15 cellular contexts compared by ENCODE assay signal in genomic region chr10:11520892-11521291, GRCh38.
"Had no signal": no experiment of that assay in that cellular context is flagged by ENCODE, and none has a peak within 500 bp of the region (broad histone marks: within the 10 kb centered on the region; RNA-seq: fewer than 3 reads in every experiment).

No MANE protein-coding gene starts in this region.

- H3K27ac Mint-ChIP-seq: activated CD4-positive, alpha-beta T cell treated with anti-CD3 and anti-CD28 coated beads, Interleukin-2, amount 10 ng/mL, durations not matched to agents 7 days and 5 days; activated naive CD4-positive, alpha-beta T cell treated with anti-CD3 and anti-CD28 coated beads, Interleukin-2, amount 10 ng/mL, durations not matched to agents 7 days and 5 days; activated T-helper 17 cell treated with anti-CD3 and anti-CD28 coated beads, Interleukin-2, amount 50 U/mL, for 72 hours; naive thymus-derived CD4-positive, alpha-beta T cell; WTC11 had no signal

- H3K9me3 Mint-ChIP-seq: activated CD4-positive, alpha-beta T cell treated with anti-CD3 and anti-CD28 coated beads, Interleukin-2, amount 10 ng/mL, durations not matched to agents 7 days and 5 days; activated naive CD4-positive, alpha-beta T cell treated with anti-CD3 and anti-CD28 coated beads, Interleukin-2, amount 10 ng/mL, durations not matched to agents 7 days and 5 days; activated T-helper 17 cell treated with anti-CD3 and anti-CD28 coated beads, Interleukin-2, amount 50 U/mL, for 72 hours; naive thymus-derived CD4-positive, alpha-beta T cell; WTC11 had no signal

- H3K4me3 Mint-ChIP-seq: activated CD4-positive, alpha-beta T cell treated with anti-CD3 and anti-CD28 coated beads, Interleukin-2, amount 10 ng/mL, durations not matched to agents 7 days and 5 days; activated naive CD4-positive, alpha-beta T cell treated with anti-CD3 and anti-CD28 coated beads, Interleukin-2, amount 10 ng/mL, durations not matched to agents 7 days and 5 days; activated T-helper 17 cell treated with anti-CD3 and anti-CD28 coated beads, Interleukin-2, amount 50 U/mL, for 72 hours; naive thymus-derived CD4-positive, alpha-beta T cell; WTC11 had no signal

- H3K27ac ChIP-seq: prostate gland had no signal

- ATAC-seq: activated T-helper 17 cell treated with anti-CD3 and anti-CD28 coated beads, Interleukin-2, amount 50 U/mL, for 72 hours; left colon; naive thymus-derived CD4-positive, alpha-beta T cell; sciatic nerve; stimulated activated naive CD8-positive, alpha-beta T cell treated with anti-CD3 and anti-CD28 coated beads, Interleukin-15, Interleukin-2, amounts not matched to agents 100 U/mL and 50 U/mL, for 24 hours; WTC11 had no signal

- H3K36me3 Mint-ChIP-seq: activated naive CD4-positive, alpha-beta T cell treated with anti-CD3 and anti-CD28 coated beads, Interleukin-2, amount 10 ng/mL, durations not matched to agents 7 days and 5 days had no signal

- H3K36me3 ChIP-seq: prostate gland had no signal

- H3K4me1 ChIP-seq: prostate gland had no signal

- H3K27me3 ChIP-seq: testis had no signal

- H3K4me3 ChIP-seq: prostate gland, testis had no signal

- H3K27me3 Mint-ChIP-seq: activated CD4-positive, alpha-beta T cell treated with anti-CD3 and anti-CD28 coated beads, Interleukin-2, amount 10 ng/mL, durations not matched to agents 7 days and 5 days; activated naive CD4-positive, alpha-beta T cell treated with anti-CD3 and anti-CD28 coated beads, Interleukin-2, amount 10 ng/mL, durations not matched to agents 7 days and 5 days; activated T-helper 17 cell treated with anti-CD3 and anti-CD28 coated beads, Interleukin-2, amount 50 U/mL, for 72 hours had no signal

- DNase-seq: activated CD4-positive, alpha-beta T cell treated with anti-CD3 and anti-CD28 coated beads, Interleukin-2, amount 10 ng/mL, durations not matched to agents 7 days and 5 days; activated CD8-positive, alpha-beta memory T cell treated with anti-CD3 and anti-CD28 coated beads for 24 hours; activated naive CD4-positive, alpha-beta T cell treated with anti-CD3 and anti-CD28 coated beads, Interleukin-2, amount 10 ng/mL, durations not matched to agents 7 days and 5 days; activated T-cell treated with anti-CD3 and anti-CD28 coated beads for 4 hours; cortex of kidney; effector memory CD4-positive, alpha-beta T cell; left colon; naive thymus-derived CD4-positive, alpha-beta T cell; stimulated activated naive CD8-positive, alpha-beta T cell treated with anti-CD3 and anti-CD28 coated beads, Interleukin-15, Interleukin-2, amounts not matched to agents 100 U/mL and 50 U/mL, for 24 hours; T-helper 1 cell; testis had no signal
